Comparison of ENCODE assay signal across 15 cellular contexts in genomic region chr16:8194795-8195194, GRCh38.
DNase-seq lines count a peak whose midpoint lies in the region; ATAC-seq, FAIRE-seq and TF ChIP-seq lines count a peak whose summit lies in the region.
"Had no signal": no experiment of that assay in that cellular context is flagged by ENCODE, and none has a peak within 500 bp of the region (broad histone marks: within the 10 kb centered on the region; RNA-seq: fewer than 3 reads in every experiment).

No MANE protein-coding gene starts in this region.

- H2AFZ ChIP-seq in HepG2 (ENCODE audit: low read length) (no peak overlapping the region), MM.1S (ENCODE audit: low read length) (no peak overlapping the region), H1 (ENCODE audit: low read length) (no peak overlapping the region)

- H3K4me3 ChIP-seq in HepG2 (replicated peaks in 1 of 3; ENCODE audit: insufficient read depth in 1 of 3, low read depth in 2 of 3, low read length in 3 of 3) (no peak overlapping the region), right lobe of liver (no peak overlapping the region), MM.1S (ENCODE audit: low read length) (no peak overlapping the region), H1 (ENCODE audit: extremely low read depth in 1 of 4, insufficient read depth in 2 of 4, low read depth in 3 of 4, low read length in 4 of 4) (no peak overlapping the region)
- H3K4me3 ChIP-seq: adrenal gland had no signal

- H3K4me1 ChIP-seq in HepG2 (ENCODE audit: insufficient read depth, low read length) (no peaks in the 10 kb centered on the region), right lobe of liver (no peaks in the 10 kb centered on the region), MM.1S (ENCODE audit: low read length) (no peaks in the 10 kb centered on the region), H1 (replicated peaks in 1 of 4; ENCODE audit: control insufficient read depth in 3 of 4, insufficient read depth in 4 of 4, low read length in 3 of 4) (no peaks in the 10 kb centered on the region)
- H3K4me1 ChIP-seq: adrenal gland had no signal

- H3K4me2 ChIP-seq in HepG2 (ENCODE audit: low read depth, low read length) (no peak overlapping the region), MM.1S (ENCODE audit: low read depth, low read length) (no peak overlapping the region), H1 (ENCODE audit: insufficient read depth in 1 of 2, low read depth in 2 of 2, low read length in 2 of 2) (no peak overlapping the region)

- H2BK20ac ChIP-seq in H1 (ENCODE audit: low read length), result no peak overlapping the region

- CTCF ChIA-PET in HepG2 (lab: Yijun Ruan, JAX; ENCODE audit: low intra/inter-chr PET ratio, low total read pairs) (no interaction called here), H1 (lab: Charles Lee; ENCODE audit: partially characterized antibody) (interaction anchor here (0.6 to 3.2 kb wide), 34 partner anchors 9 to 1623 kb away, joined by 3 to 22 read pairs (median 3); no protein-coding TSS in a partner anchor)

- TF ChIP-seq EP300 in HepG2 (IDR thresholded peaks at IDR 0.05; ENCODE audit: low read depth in 2 of 2, low read length in 2 of 2) (no peak), HepG2 (CRISPR knock-in tag; IDR thresholded peaks at IDR 0.05; ENCODE audit: borderline replicate concordance) (no peak), H1 (IDR thresholded peaks at IDR 0.05; ENCODE audit: borderline replicate concordance in 1 of 2, low read depth in 2 of 2, low read length in 2 of 2) (no peak)

- intact Hi-C loops in HepG2 (cut with micrococcal nuclease; ENCODE audit: unreplicated experiment), result no loop called here
- intact Hi-C loops in right lobe of liver (cut with DNase I), result no loop called here

- H2BK120ac ChIP-seq in H1 (replicated peaks; ENCODE audit: low read depth, low read length), result no peak overlapping the region

- DNase-seq in HepG2 (ENCODE audit: low spot score) (no peak), right lobe of liver (no peak), MM.1S (no peak), H1 (ENCODE audit: low read depth in 1 of 2, low spot score in 2 of 2) (peak; percentile 33 to 81), urothelium cell line (ENCODE audit: low spot score) (peak; percentile 26), DMS153 (lab: John Stamatoyannopoulos, UW) (no peak), substantia nigra (lab: John Stamatoyannopoulos, UW) (no peak)
- no peak for DNase-seq in stimulated activated naive CD4-positive, alpha-beta T cell treated with Interleukin-2 at 50 U/mL for 16 hours (lab: John Stamatoyannopoulos, UW)
- DNase-seq: adrenal gland, cortex of kidney, kidney glomerular epithelial cell, NCI-H1105 treated with DMSO at 0.1 percent for 48 hours, NCI-H526 treated with DMSO at 0.1 percent for 48 hours had no signal

- ATAC-seq in HepG2, result peak; percentile 46; the same call in 1 of the 3 replicates
- ATAC-seq in right lobe of liver, result no peak

- TF ChIP-seq RAD21 in HepG2 (CRISPR knock-in tag; IDR thresholded peaks at IDR 0.05) (no peak), H1 (IDR thresholded peaks at IDR 0.05 in 1 of 2, conservative IDR thresholded peaks at IDR 0.05 in 1 of 2; ENCODE audit: low read depth in 2 of 2, low read length in 2 of 2) (peak; percentile 80 to 87)

- H3K27ac ChIP-seq in HepG2 (ENCODE audit: extremely low read length, insufficient read depth, low read length), result no peak overlapping the region
- no peak overlapping the region for H3K27ac ChIP-seq in right lobe of liver
- no peak overlapping the region for H3K27ac ChIP-seq in MM.1S (ENCODE audit: low read length)
- H3K27ac ChIP-seq in H1 (ENCODE audit: low read depth, low read length), result no peak overlapping the region
- no peak overlapping the region for H3K27ac ChIP-seq in substantia nigra (ENCODE audit: low read depth, low read length, poor library complexity, severe bottlenecking)
- H3K27ac ChIP-seq: adrenal gland, neutrophil had no signal

- H4K8ac ChIP-seq in H1 (ENCODE audit: extremely low read depth, insufficient read depth, low read length), result no peak overlapping the region

- H3K4ac ChIP-seq in H1 (replicated peaks; ENCODE audit: insufficient read length, low read depth, low read length), result no peak overlapping the region

- TF ChIP-seq POLR2A in HepG2 (IDR thresholded peaks at IDR 0.05; ENCODE audit: insufficient read depth in 1 of 2, low read depth in 2 of 2, low read length in 2 of 2), result no peak
- TF ChIP-seq POLR2A in right lobe of liver (IDR thresholded peaks at IDR 0.05), result no peak
- no peak for TF ChIP-seq POLR2A in H1 (IDR thresholded peaks at IDR 0.05; ENCODE audit: control extremely low read depth in 1 of 2, low read depth in 2 of 2, low read length in 2 of 2)

- peak; percentile 23 for FAIRE-seq in HepG2 (lab: Jason Lieb, UNC)
- no peak for FAIRE-seq in H1 (lab: Jason Lieb, UNC)
- no peak for FAIRE-seq in urothelium cell line (lab: Jason Lieb, UNC)
- FAIRE-seq: GM19239 had no signal

- no peaks in the 10 kb centered on the region for H3K23me2 ChIP-seq in H1 (ENCODE audit: low read depth, low read length)

- no peaks in the 10 kb centered on the region for H3K79me1 ChIP-seq in H1 (ENCODE audit: low read depth, low read length)

- BruUV-seq in HepG2 (replicated peaks; lab: Mats Ljungman, UMichigan), result no TSS peak

- H3K9ac ChIP-seq in HepG2 (ENCODE audit: insufficient read depth, low read depth, low read length) (no peak overlapping the region), MM.1S (ENCODE audit: low read length) (no peak overlapping the region), H1 (replicated peaks in 1 of 4; ENCODE audit: extremely low read depth in 1 of 4, low read depth in 3 of 4, low read length in 3 of 4) (no peak overlapping the region)

- no peak overlapping the region for H3K14ac ChIP-seq in H1 (ENCODE audit: insufficient read length)

- TF ChIP-seq CTCF in HepG2 (CRISPR knock-in tag; IDR thresholded peaks at IDR 0.05) (peak; percentile 47), right lobe of liver (IDR thresholded peaks at IDR 0.05) (no peak), MM.1S (IDR thresholded peaks at IDR 0.05; ENCODE audit: low read length) (peak; percentile 25; the same call in 1 of the 2 replicates), H1 (IDR thresholded peaks at IDR 0.05; ENCODE audit: control extremely low read depth in 1 of 3, insufficient read depth in 1 of 3, low read depth in 1 of 3, low read length in 3 of 3) (peak; percentile 71 to 84 (median 71))

- H3K23ac ChIP-seq in H1 (ENCODE audit: insufficient read length), result no peak overlapping the region

- no peak overlapping the region for H4K5ac ChIP-seq in H1 (ENCODE audit: insufficient read length, low read depth, low read length)

- no peak overlapping the region for H3K18ac ChIP-seq in H1 (ENCODE audit: extremely low read depth, low read length)

- H3K9me2 ChIP-seq in MM.1S (replicated peaks; ENCODE audit: insufficient read depth, low read length), result no peaks in the 10 kb centered on the region

- H3K27me3 ChIP-seq in HepG2 (ENCODE audit: control insufficient read depth in 1 of 2, insufficient read depth in 2 of 2, low read length in 2 of 2) (no peaks in the 10 kb centered on the region; a peak in 1 of 5 replicates), right lobe of liver (no peaks in the 10 kb centered on the region), MM.1S (replicated peaks; ENCODE audit: insufficient read depth, low read length) (no peaks in the 10 kb centered on the region), H1 (replicated peaks in 1 of 4; ENCODE audit: control insufficient read depth in 3 of 4, extremely low read depth in 1 of 4, insufficient read depth in 3 of 4, low read length in 3 of 4) (no peaks in the 10 kb centered on the region)
- H3K27me3 ChIP-seq: adrenal gland, neutrophil had no signal

- in situ Hi-C loops in HepG2 (cut with HindIII; ENCODE audit: extremely low pct_ligation_motif_present, low pct_unique_long_range_greater_than_20kb), result no loop called here

- H3K9me3 ChIP-seq in HepG2 (ENCODE audit: low read length), result no peaks in the 10 kb centered on the region
- no peaks in the 10 kb centered on the region for H3K9me3 ChIP-seq in right lobe of liver
- H3K9me3 ChIP-seq in MM.1S (replicated peaks; ENCODE audit: insufficient read depth, low read length), result no peaks in the 10 kb centered on the region
- H3K9me3 ChIP-seq in H1 (ENCODE audit: insufficient read depth in 2 of 2, low read depth in 1 of 2, low read length in 1 of 2), result no peaks in the 10 kb centered on the region
- H3K9me3 ChIP-seq: adrenal gland, neutrophil had no signal

- 3% methylated on average over 2 of the region's 2 CpGs for WGBS in HepG2 (ENCODE audit: low lambda C conversion rate)
- WGBS in right lobe of liver (ENCODE audit: insufficient coverage, low coverage, low lambda C conversion rate, missing lambda C conversion rate), result 21% methylated on average over 2 of the region's 2 CpGs
- WGBS in H1 (ENCODE audit: extremely low coverage in 1 of 2, insufficient coverage in 1 of 2, insufficient read length in 1 of 2, insufficient replicate concordance in 2 of 2, low coverage in 1 of 2, low lambda C conversion rate in 2 of 2, missing lambda C conversion rate in 1 of 2), 2 experiments, result 72% methylated on average over 2 of the region's 2 CpGs; no CpG with 5 or more reads in 1 of the 2 experiments

- no peak overlapping the region for H3K56ac ChIP-seq in H1 (replicated peaks; ENCODE audit: insufficient read length, low read depth, low read length)

- no peak overlapping the region for H4K91ac ChIP-seq in H1 (replicated peaks; ENCODE audit: insufficient read length, low read length)

- no peak overlapping the region for H2BK5ac ChIP-seq in H1 (ENCODE audit: low read depth, low read length)

- H3F3A ChIP-seq in MM.1S (ENCODE audit: insufficient read depth, low read length), result no peaks in the 10 kb centered on the region

- no peak overlapping the region for H2BK12ac ChIP-seq in H1 (ENCODE audit: low read depth, low read length)

- H3K79me2 ChIP-seq in HepG2 (ENCODE audit: insufficient read depth, low read length) (no peaks in the 10 kb centered on the region), MM.1S (ENCODE audit: low read length) (no peaks in the 10 kb centered on the region), H1 (ENCODE audit: control insufficient read depth in 1 of 2, insufficient read depth in 2 of 2, low read length in 2 of 2) (no peaks in the 10 kb centered on the region)

- no peak overlapping the region for H2BK15ac ChIP-seq in H1 (ENCODE audit: low read length)

- H4K20me1 ChIP-seq in HepG2 (ENCODE audit: insufficient read depth, low read length) (no peaks in the 10 kb centered on the region), MM.1S (ENCODE audit: insufficient read depth, low read length) (no peaks in the 10 kb centered on the region), H1 (replicated peaks in 1 of 2; ENCODE audit: control insufficient read depth in 1 of 2, insufficient read depth in 2 of 2, low read length in 2 of 2) (no peaks in the 10 kb centered on the region)

- no peaks in the 10 kb centered on the region for H3K36me3 ChIP-seq in HepG2 (replicated peaks in 1 of 2; ENCODE audit: control insufficient read depth in 1 of 2, insufficient read depth in 2 of 2, low read length in 2 of 2)
- H3K36me3 ChIP-seq in right lobe of liver, result no peaks in the 10 kb centered on the region
- H3K36me3 ChIP-seq in MM.1S (replicated peaks; ENCODE audit: insufficient read depth, low read length), result no peaks in the 10 kb centered on the region
- H3K36me3 ChIP-seq in H1 (ENCODE audit: control insufficient read depth in 2 of 4, insufficient read depth in 4 of 4, low read length in 3 of 4), result no peaks in the 10 kb centered on the region
- H3K36me3 ChIP-seq: adrenal gland, neutrophil had no signal

- POLR2A ChIA-PET in HepG2 (lab: Yijun Ruan, JAX) (no interaction called here), H1 (lab: Charles Lee; ENCODE audit: partially characterized antibody) (interaction anchor here (0.6 kb wide), 1 partner anchor 46 kb away, joined by 4 read pairs; no protein-coding TSS in a partner anchor)

- no peak overlapping the region for H2AK5ac ChIP-seq in H1 (ENCODE audit: low read depth, low read length)

Comparison
In these comparisons a context has a peak if more than half of its experiments do, and no peak if none do; other contexts are left out.
1. CTCF ChIP-seq: peak in HepG2 (single experiment), MM.1S (single experiment) and H1 (3 of 3); none in right lobe of liver (0 of 4).
2. DNase-seq: peak in H1 (2 of 2) and urothelium cell line (single experiment); none in HepG2 (single experiment), right lobe of liver (0 of 3), MM.1S (single experiment), stimulated activated naive CD4-positive, alpha-beta T cell treated with Interleukin-2 at 50 U/mL for 16 hours (single experiment), DMS153 (single experiment) and substantia nigra (0 of 49).
3. Of the 41 proteins assayed by ChIP-seq in both HepG2 and H1: peak only in HepG2: none; only in H1: RAD21 and YY1; in both: CTCF; in neither: 38.